In genomic region chr4:110198472-110199419, GRCh38 we compare ENCODE assay signal across 8 cellular contexts. TPM values are rescaled to one million over a fixed set of nuclear protein-coding genes. Genes with fewer than 3 reads are reported as not detected.
DNase-seq lines count a peak whose midpoint lies in the region; ATAC-seq and TF ChIP-seq lines count a peak whose summit lies in the region.

Gene ELOVL6, minus strand, starts transcription at chr4:110198615. Its CDS starts 280 bp downstream, at chr4:110198335.

- DNase-seq in EL (peak; percentile 79), NCI-H526 treated with DMSO at 0.1 percent for 48 hours (lab: John Stamatoyannopoulos, UW) (peak; percentile 60), epithelial cell of proximal tubule (ENCODE audit: low read depth) (no peak), midbrain (lab: John Stamatoyannopoulos, UW) (peak; percentile 76)
- peak; percentile 71 for DNase-seq in activated CD8-positive, alpha-beta memory T cell treated with anti-CD3 and anti-CD28 coated beads, Interleukin-2, amount 10 ng/mL, durations not matched to agents 7 days and 5 days

- CTCF ChIA-PET in activated CD8-positive, alpha-beta memory T cell treated with anti-CD3 and anti-CD28 coated beads, Interleukin-2, amount 10 ng/mL, durations not matched to agents 7 days and 5 days (lab: Charles Lee), result interaction anchor here (0.7 to 1.7 kb wide), 12 partner anchors 9 to 317 kb away, joined by 3 to 7 read pairs (median 4); no protein-coding TSS in a partner anchor

- H3K27me3 Mint-ChIP-seq in activated CD8-positive, alpha-beta memory T cell treated with anti-CD3 and anti-CD28 coated beads, Interleukin-2, amount 10 ng/mL, durations not matched to agents 7 days and 5 days, result peaks cover 3% of the 10 kb centered on the region
- no peaks in the 10 kb centered on the region for H3K27me3 Mint-ChIP-seq in stimulated activated memory B cell treated with anti-CD40 and anti-IgM and Interleukin-4, amounts not matched to agents 10 μg/mL and 1 μg/mL and 100 μg/mL, for 72 hours

- ATAC-seq in HG02885 (IDR thresholded peaks at IDR 0.05; ENCODE audit: poor library complexity, unreplicated experiment), result peak; percentile 19
- ATAC-seq in activated CD8-positive, alpha-beta memory T cell treated with anti-CD3 and anti-CD28 coated beads, Interleukin-2, amount 10 ng/mL, durations not matched to agents 7 days and 5 days, result peak; percentile 7
- ATAC-seq in stimulated activated memory B cell treated with anti-CD40 and anti-IgM and Interleukin-4, amounts not matched to agents 10 μg/mL and 1 μg/mL and 100 μg/mL, for 72 hours, result no peak
- no peak for ATAC-seq in GM21390 (IDR thresholded peaks at IDR 0.05; ENCODE audit: unreplicated experiment)

- H3K4me3 ChIP-seq in epithelial cell of proximal tubule (ENCODE audit: low read depth, low read length), result peak within 1 kb of the TSS; percentile 93

- peaks cover 7% of the 10 kb centered on the region for H3K36me3 Mint-ChIP-seq in activated CD8-positive, alpha-beta memory T cell treated with anti-CD3 and anti-CD28 coated beads, Interleukin-2, amount 10 ng/mL, durations not matched to agents 7 days and 5 days
- H3K36me3 Mint-ChIP-seq in stimulated activated memory B cell treated with anti-CD40 and anti-IgM and Interleukin-4, amounts not matched to agents 10 μg/mL and 1 μg/mL and 100 μg/mL, for 72 hours, result no peaks in the 10 kb centered on the region

- TF ChIP-seq CTCF in epithelial cell of proximal tubule (conservative IDR thresholded peaks at IDR 0.05; ENCODE audit: low read depth, low read length), result no peak

- H3K4me3 Mint-ChIP-seq in activated CD8-positive, alpha-beta memory T cell treated with anti-CD3 and anti-CD28 coated beads, Interleukin-2, amount 10 ng/mL, durations not matched to agents 7 days and 5 days, result peak within 1 kb of the TSS; percentile 86
- H3K4me3 Mint-ChIP-seq in stimulated activated memory B cell treated with anti-CD40 and anti-IgM and Interleukin-4, amounts not matched to agents 10 μg/mL and 1 μg/mL and 100 μg/mL, for 72 hours, result peak within 1 kb of the TSS; percentile 91

- peaks cover 25% of the 10 kb centered on the region for H3K4me1 Mint-ChIP-seq in activated CD8-positive, alpha-beta memory T cell treated with anti-CD3 and anti-CD28 coated beads, Interleukin-2, amount 10 ng/mL, durations not matched to agents 7 days and 5 days
- H3K4me1 Mint-ChIP-seq in stimulated activated memory B cell treated with anti-CD40 and anti-IgM and Interleukin-4, amounts not matched to agents 10 μg/mL and 1 μg/mL and 100 μg/mL, for 72 hours, result peaks cover 36% of the 10 kb centered on the region

- no peaks in the 10 kb centered on the region for H3K9me3 Mint-ChIP-seq in activated CD8-positive, alpha-beta memory T cell treated with anti-CD3 and anti-CD28 coated beads, Interleukin-2, amount 10 ng/mL, durations not matched to agents 7 days and 5 days (ENCODE audit: low read depth)
- H3K9me3 Mint-ChIP-seq in stimulated activated memory B cell treated with anti-CD40 and anti-IgM and Interleukin-4, amounts not matched to agents 10 μg/mL and 1 μg/mL and 100 μg/mL, for 72 hours, result no peaks in the 10 kb centered on the region

- peak within 1 kb of the TSS; percentile 97 for H3K27ac Mint-ChIP-seq in activated CD8-positive, alpha-beta memory T cell treated with anti-CD3 and anti-CD28 coated beads, Interleukin-2, amount 10 ng/mL, durations not matched to agents 7 days and 5 days
- H3K27ac Mint-ChIP-seq in stimulated activated memory B cell treated with anti-CD40 and anti-IgM and Interleukin-4, amounts not matched to agents 10 μg/mL and 1 μg/mL and 100 μg/mL, for 72 hours, result peak within 1 kb of the TSS; percentile 82

RNA-seq across cellular contexts. Expression of gene ELOVL6, which starts in this region (rescaled TPM):
- total RNA-seq in activated CD8-positive, alpha-beta memory T cell treated with anti-CD3 and anti-CD28 coated beads, Interleukin-2, amount 10 ng/mL, durations not matched to agents 7 days and 5 days, result 10 to 100 TPM; 20.8 to 27.5 TPM
- total RNA-seq in epithelial cell of proximal tubule, result 13.2 and 27.6 TPM in 2 replicates

Comparison
In these comparisons a context has a peak if more than half of its experiments do, and no peak if none do; other contexts are left out.
1. ATAC-seq: peak in HG02885 (single experiment) and activated CD8-positive, alpha-beta memory T cell treated with anti-CD3 and anti-CD28 coated beads, Interleukin-2, amount 10 ng/mL, durations not matched to agents 7 days and 5 days (single experiment); none in stimulated activated memory B cell treated with anti-CD40 and anti-IgM and Interleukin-4, amounts not matched to agents 10 μg/mL and 1 μg/mL and 100 μg/mL, for 72 hours (single experiment) and GM21390 (single experiment).